In the genomic region with DNA sequence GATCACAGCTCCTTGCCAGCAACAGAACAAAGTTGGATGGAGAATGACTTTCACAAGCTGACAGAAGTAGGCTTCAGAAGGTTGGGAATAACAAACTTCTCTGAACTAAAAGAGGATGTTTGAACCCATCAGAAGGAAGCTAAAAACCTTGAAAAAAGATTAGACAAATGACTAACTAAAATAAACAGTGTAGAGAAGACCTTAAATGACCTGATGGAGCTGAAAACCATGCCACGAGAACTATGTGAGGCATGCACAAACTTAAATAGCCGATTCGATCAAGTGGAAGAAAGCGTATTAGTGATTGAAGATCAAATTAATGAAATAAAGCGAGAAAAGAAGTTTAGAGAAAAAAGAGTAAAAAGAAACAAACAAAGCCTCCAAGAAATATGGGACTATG, we compare ENCODE assay signal across 3 cellular contexts. TPM values are rescaled to one million over a fixed set of nuclear protein-coding genes. Genes with fewer than 3 reads are reported as not detected.
"Had no signal": no experiment of that assay in that cellular context is flagged by ENCODE, and none has a peak within 500 bp of the region (broad histone marks: within the 10 kb centered on the region; RNA-seq: fewer than 3 reads in every experiment).

No MANE protein-coding gene starts in this region.

RNA-seq across cellular contexts. Expression of gene MSH4, which starts 18.0 kb away (rescaled TPM):
- total RNA-seq: mesenteric fat pad had no signal
- polyA plus RNA-seq: immature natural killer cell, liver had no signal
